Comparison of ENCODE assay signal across 32 cellular contexts in the genomic region with DNA sequence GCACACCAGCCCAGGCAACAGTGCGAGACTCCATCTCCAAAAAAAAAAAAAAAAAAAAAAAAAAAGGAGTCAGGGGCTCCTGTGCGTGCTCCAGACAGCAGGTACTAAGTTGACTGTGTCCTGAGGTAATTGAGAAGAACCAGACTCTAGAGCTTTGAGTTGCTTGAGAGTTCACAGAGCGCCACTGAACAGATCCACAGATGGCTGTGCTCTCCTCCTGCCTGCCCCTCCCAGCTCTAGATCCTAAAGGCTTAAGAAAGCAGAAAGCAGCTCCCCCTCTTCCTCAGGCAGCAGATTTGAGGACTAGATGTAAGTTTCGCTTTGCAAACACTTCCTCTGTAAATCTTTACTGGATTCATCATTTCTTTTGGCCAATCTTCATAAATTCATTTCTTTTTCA. TPM values are rescaled to one million over a fixed set of nuclear protein-coding genes. Genes with fewer than 3 reads are reported as not detected.
"Had no signal": no experiment of that assay in that cellular context is flagged by ENCODE, and none has a peak within 500 bp of the region (broad histone marks: within the 10 kb centered on the region; RNA-seq: fewer than 3 reads in every experiment).

No MANE protein-coding gene starts in this region.

- H3K27me3 Mint-ChIP-seq: activated CD4-positive, alpha-beta T cell treated with anti-CD3 and anti-CD28 coated beads for 36 hours; activated CD4-positive, alpha-beta T cell treated with anti-CD3 and anti-CD28 coated beads, Interleukin-2, amount 10 ng/mL, durations not matched to agents 7 days and 5 days; activated CD8-positive, alpha-beta memory T cell treated with anti-CD3 and anti-CD28 coated beads, Interleukin-2, amount 10 ng/mL, durations not matched to agents 7 days and 5 days; brain had no signal

- ATAC-seq: activated CD4-positive, alpha-beta T cell treated with anti-CD3 and anti-CD28 coated beads for 36 hours; activated CD8-positive, alpha-beta memory T cell treated with anti-CD3 and anti-CD28 coated beads, Interleukin-2, amount 10 ng/mL, durations not matched to agents 7 days and 5 days; activated naive CD4-positive, alpha-beta T cell treated with anti-CD3 and anti-CD28 coated beads, Interleukin-2, amount 50 U/mL, for 72 hours had no signal

- H3K9me3 Mint-ChIP-seq: activated CD4-positive, alpha-beta T cell treated with anti-CD3 and anti-CD28 coated beads, Interleukin-2, amount 10 ng/mL, durations not matched to agents 7 days and 5 days; activated naive CD4-positive, alpha-beta T cell treated with anti-CD3 and anti-CD28 coated beads for 36 hours; activated naive CD4-positive, alpha-beta T cell treated with anti-CD3 and anti-CD28 coated beads, Interleukin-2, amount 50 U/mL, for 72 hours; brain; T-helper 1 cell treated with Interleukin-12 subunit alpha and Interleukin-12 subunit beta and Interleukin-4 antibody, amounts not matched to agents 30 μg/mL and 1 μg/mL, for 36 hours; T-helper 2 cell treated with Interferon-gamma antibody and Interleukin-4, amounts not matched to agents 5 μg/mL and 100 μg/mL, for 36 hours had no signal

- H3K27ac Mint-ChIP-seq: activated CD4-positive, alpha-beta T cell treated with anti-CD3 and anti-CD28 coated beads for 36 hours; activated CD4-positive, alpha-beta T cell treated with anti-CD3 and anti-CD28 coated beads, Interleukin-2, amount 10 ng/mL, durations not matched to agents 7 days and 5 days; activated CD8-positive, alpha-beta memory T cell treated with anti-CD3 and anti-CD28 coated beads, Interleukin-2, amount 10 ng/mL, durations not matched to agents 7 days and 5 days; activated naive CD4-positive, alpha-beta T cell treated with anti-CD3 and anti-CD28 coated beads for 36 hours; T-helper 1 cell treated with Interleukin-12 subunit alpha and Interleukin-12 subunit beta and Interleukin-4 antibody, amounts not matched to agents 30 μg/mL and 1 μg/mL, for 36 hours; T-helper 2 cell treated with Interferon-gamma antibody and Interleukin-4, amounts not matched to agents 5 μg/mL and 100 μg/mL, for 36 hours had no signal

- H3K4me3 ChIP-seq: adrenal gland, PC-9 had no signal

- DNase-seq: activated CD4-positive, alpha-beta T cell treated with anti-CD3 and anti-CD28 coated beads for 36 hours; activated CD4-positive, alpha-beta T cell treated with anti-CD3 and anti-CD28 coated beads, Interleukin-2, amount 10 ng/mL, durations not matched to agents 7 days and 5 days; activated CD4-positive, alpha-beta T cell treated with anti-CD3 and anti-CD28 coated beads, Interleukin-2, amount 50 U/mL, for 48 hours; activated CD8-positive, alpha-beta memory T cell treated with anti-CD3 and anti-CD28 coated beads for 24 hours; activated CD8-positive, alpha-beta memory T cell treated with anti-CD3 and anti-CD28 coated beads, Interleukin-2, amount 10 ng/mL, durations not matched to agents 7 days and 5 days; activated CD8-positive, alpha-beta memory T cell treated with anti-CD3 and anti-CD28 coated beads, Interleukin-2, amount 50 U/mL, for 48 hours; activated gamma-delta T cell treated with Interleukin-2 at 50 U/mL for 16 hours; activated naive CD4-positive, alpha-beta T cell treated with anti-CD3 and anti-CD28 coated beads for 36 hours; anterior cingulate cortex; caudate nucleus; MM.1S; NCI-H1092 treated with DMSO at 0.1 percent for 48 hours; NCI-H1417; NCI-H146; NCI-H187; NCI-H2029 treated with DMSO at 0.1 percent for 48 hours; NCI-H2107; NCI-H2171; NCI-H510A; NCI-H526; NCI-H748 treated with DMSO at 0.1 percent for 48 hours; PC-9; Right ventricle myocardium superior; SK-N-SH had no signal

- H3K4me3 Mint-ChIP-seq: activated CD4-positive, alpha-beta T cell treated with anti-CD3 and anti-CD28 coated beads for 36 hours; activated CD4-positive, alpha-beta T cell treated with anti-CD3 and anti-CD28 coated beads, Interleukin-2, amount 10 ng/mL, durations not matched to agents 7 days and 5 days; activated CD8-positive, alpha-beta memory T cell treated with anti-CD3 and anti-CD28 coated beads, Interleukin-2, amount 10 ng/mL, durations not matched to agents 7 days and 5 days; activated naive CD4-positive, alpha-beta T cell treated with anti-CD3 and anti-CD28 coated beads for 36 hours; brain; T-helper 1 cell treated with Interleukin-12 subunit alpha and Interleukin-12 subunit beta and Interleukin-4 antibody, amounts not matched to agents 30 μg/mL and 1 μg/mL, for 36 hours; T-helper 2 cell treated with Interferon-gamma antibody and Interleukin-4, amounts not matched to agents 5 μg/mL and 100 μg/mL, for 36 hours had no signal

- H3K4me1 Mint-ChIP-seq: activated CD4-positive, alpha-beta T cell treated with anti-CD3 and anti-CD28 coated beads for 36 hours; activated CD4-positive, alpha-beta T cell treated with anti-CD3 and anti-CD28 coated beads, Interleukin-2, amount 10 ng/mL, durations not matched to agents 7 days and 5 days; activated CD8-positive, alpha-beta memory T cell treated with anti-CD3 and anti-CD28 coated beads, Interleukin-2, amount 10 ng/mL, durations not matched to agents 7 days and 5 days had no signal

RNA-seq across cellular contexts. Expression of gene SHH, which starts 38.7 kb away (rescaled TPM):
- total RNA-seq: activated CD4-positive, alpha-beta T cell treated with anti-CD3 and anti-CD28 coated beads for 36 hours; activated CD4-positive, alpha-beta T cell treated with anti-CD3 and anti-CD28 coated beads, Interleukin-2, amount 10 ng/mL, durations not matched to agents 7 days and 5 days; activated CD8-positive, alpha-beta memory T cell treated with anti-CD3 and anti-CD28 coated beads, Interleukin-2, amount 10 ng/mL, durations not matched to agents 7 days and 5 days; activated naive CD4-positive, alpha-beta T cell treated with anti-CD3 and anti-CD28 coated beads for 36 hours; activated naive CD4-positive, alpha-beta T cell treated with anti-CD3 and anti-CD28 coated beads, Interleukin-2, amount 50 U/mL, for 72 hours; bronchial epithelial cell; LHCN-M2; OCI-LY7; PC-9; Right ventricle myocardium superior had no signal
